18 cellular contexts compared by ENCODE assay signal in the genomic region with DNA sequence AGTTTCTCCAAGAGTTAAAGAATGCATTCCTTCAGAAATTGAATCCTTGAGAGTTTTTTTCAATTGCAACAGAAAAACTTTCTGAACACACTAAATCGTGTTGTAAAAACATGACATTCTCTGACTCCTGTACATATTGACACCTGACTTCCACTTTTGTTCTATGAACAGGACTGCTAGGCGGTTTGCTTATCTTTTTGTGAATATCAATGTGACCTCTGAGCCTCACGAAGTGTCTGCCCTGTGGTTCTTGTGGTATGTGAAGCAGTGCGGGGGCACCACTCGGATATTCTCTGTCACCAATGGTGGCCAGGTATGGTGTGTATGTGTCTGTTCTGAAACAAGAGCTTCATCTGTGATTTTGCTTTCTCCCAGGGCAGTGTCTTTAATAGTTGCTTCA.
"Had no signal": no experiment of that assay in that cellular context is flagged by ENCODE, and none has a peak within 500 bp of the region (broad histone marks: within the 10 kb centered on the region; RNA-seq: fewer than 3 reads in every experiment).

No MANE protein-coding gene starts in this region.

- H3K27ac ChIP-seq: esophagus squamous epithelium, gastroesophageal sphincter, ovary, right atrium auricular region, sigmoid colon, skin epidermis, suprapubic skin, tibial artery, upper lobe of left lung, uterus had no signal

- H3K36me3 ChIP-seq: ovary, uterus had no signal

- H3K4me1 Mint-ChIP-seq: immature natural killer cell; naive thymus-derived CD8-positive, alpha-beta T cell had no signal

- H3K27me3 ChIP-seq: esophagus squamous epithelium, gastroesophageal sphincter, ovary, right atrium auricular region, sigmoid colon, suprapubic skin, tibial artery, upper lobe of left lung, uterus had no signal

- H3K36me3 Mint-ChIP-seq: immature natural killer cell; naive thymus-derived CD8-positive, alpha-beta T cell had no signal

- H3K4me1 ChIP-seq: esophagus squamous epithelium, gastroesophageal sphincter, right atrium auricular region, suprapubic skin, tibial artery, uterus had no signal

- H3K9me3 ChIP-seq: esophagus squamous epithelium, gastroesophageal sphincter, mucosa of descending colon, ovary, sigmoid colon, suprapubic skin, upper lobe of left lung, uterus had no signal

- H3K4me3 Mint-ChIP-seq: naive thymus-derived CD8-positive, alpha-beta T cell had no signal

- H3K4me3 ChIP-seq: esophagus squamous epithelium, gastroesophageal sphincter, mucosa of descending colon, ovary, right atrium auricular region, sigmoid colon, skin epidermis, suprapubic skin, tibial artery, upper lobe of left lung, uterus had no signal

- DNase-seq: esophagus squamous epithelium; foreskin fibroblast; immature natural killer cell; left cardiac atrium; mammary epithelial cell; naive thymus-derived CD8-positive, alpha-beta T cell; ovary; sigmoid colon; stimulated activated CD4-positive, alpha-beta T cell treated with anti-CD3 and anti-CD28 coated beads, Interleukin-2, amount 100 ng/mL, for 48 hours; stimulated activated naive CD4-positive, alpha-beta T cell treated with Interleukin-2 at 50 U/mL for 16 hours; tibial artery; upper lobe of left lung; uterus had no signal

- ATAC-seq: gastroesophageal sphincter; left cardiac atrium; naive thymus-derived CD8-positive, alpha-beta T cell had no signal

- H3K27ac Mint-ChIP-seq: immature natural killer cell had no signal
